Comparison of ENCODE assay signal across 12 cellular contexts in genomic region chr11:8838248-8838647, GRCh38.
DNase-seq lines count a peak whose midpoint lies in the region; FAIRE-seq lines count a peak whose summit lies in the region.
"Had no signal": no experiment of that assay in that cellular context is flagged by ENCODE, and none has a peak within 500 bp of the region (broad histone marks: within the 10 kb centered on the region; RNA-seq: fewer than 3 reads in every experiment).

No MANE protein-coding gene starts in this region.

- DNase-seq in EH (ENCODE audit: low read depth) (peak; percentile 97), SJCRH30 (no peak), fibroblast of peridontal ligament (ENCODE audit: extremely low read depth) (peak; percentile 98), trophoblast cell (no peak), DMS114 treated with DMSO at 0.1 percent for 48 hours (lab: John Stamatoyannopoulos, UW; ENCODE audit: unreplicated experiment) (no peak), GM19239 (ENCODE audit: insufficient read length, low spot score) (no peak), NCI-H146 treated with DMSO at 0.1 percent for 48 hours (lab: John Stamatoyannopoulos, UW; ENCODE audit: unreplicated experiment) (no peak), NCI-H187 treated with DMSO at 0.1 percent for 48 hours (lab: John Stamatoyannopoulos, UW) (no peak)
- DNase-seq: activated T-cell treated with anti-CD3 and anti-CD28 coated beads, Interleukin-2, amount 50 U/mL, for 24 hours; CD4-positive, CD25-positive, alpha-beta regulatory T cell; NCI-H446 treated with DMSO at 0.1 percent for 48 hours had no signal

- H2BK120ac ChIP-seq in trophoblast cell (ENCODE audit: insufficient read depth, low read length, poor library complexity): peak overlapping the region; percentile 0

- no CpG with 5 or more reads among the region's 7 CpGs for WGBS in trophoblast cell (ENCODE audit: extremely low coverage, insufficient coverage, insufficient read length)

- no peak overlapping the region for H3K4ac ChIP-seq in trophoblast cell (ENCODE audit: low read depth, low read length)

- H3K4me2 ChIP-seq in trophoblast cell (ENCODE audit: low read length): no peak overlapping the region

- peaks cover 8% of the 10 kb centered on the region for H3K79me1 ChIP-seq in trophoblast cell (ENCODE audit: low read length)

- no peaks in the 10 kb centered on the region for H3K79me2 ChIP-seq in trophoblast cell (ENCODE audit: control insufficient read depth, insufficient read depth, low read length, poor library complexity)

- FAIRE-seq in GM19239 (lab: Jason Lieb, UNC): no peak

- no peak overlapping the region for H4K8ac ChIP-seq in trophoblast cell (ENCODE audit: low read depth, low read length)

- H3K27ac ChIP-seq in SJCRH30: peak overlapping the region; percentile 99
- peak overlapping the region; percentile 29 for H3K27ac ChIP-seq in trophoblast cell (ENCODE audit: low read depth, low read length)

- H3K36me3 ChIP-seq in SJCRH30: no peaks in the 10 kb centered on the region
- H3K36me3 ChIP-seq in trophoblast cell (ENCODE audit: control insufficient read depth in 1 of 2, insufficient read depth in 2 of 2, low read length in 2 of 2): no peaks in the 10 kb centered on the region
- H3K36me3 ChIP-seq: HAP-1 had no signal

- H2AK5ac ChIP-seq in trophoblast cell (ENCODE audit: low read length): no peak overlapping the region

- H3K23ac ChIP-seq in trophoblast cell (ENCODE audit: low read length): no peak overlapping the region

- no peak overlapping the region for H2BK5ac ChIP-seq in trophoblast cell (ENCODE audit: low read depth, low read length, poor library complexity)

- no peak overlapping the region for H4K12ac ChIP-seq in trophoblast cell (ENCODE audit: low read depth, low read length)

- H3K27me3 ChIP-seq in SJCRH30 (no peaks in the 10 kb centered on the region), trophoblast cell (ENCODE audit: insufficient read depth, low read length) (no peaks in the 10 kb centered on the region)

- no peak overlapping the region for H3K18ac ChIP-seq in trophoblast cell (ENCODE audit: low read length)

- H2AFZ ChIP-seq in trophoblast cell (ENCODE audit: insufficient read depth, low read length, poor library complexity): no peak overlapping the region

- H3K9ac ChIP-seq in trophoblast cell (ENCODE audit: low read length): no peak overlapping the region

- H2BK12ac ChIP-seq in trophoblast cell (ENCODE audit: low read length): no peak overlapping the region

- H3K14ac ChIP-seq in trophoblast cell (ENCODE audit: low read length): no peak overlapping the region

- no peak overlapping the region for H3K4me3 ChIP-seq in SJCRH30
- no peak overlapping the region for H3K4me3 ChIP-seq in trophoblast cell (ENCODE audit: low read depth, low read length)
- H3K4me3 ChIP-seq: HAP-1 had no signal

- H3K9me3 ChIP-seq in SJCRH30 (replicated peaks) (no peaks in the 10 kb centered on the region), trophoblast cell (ENCODE audit: insufficient read depth, low read depth, low read length) (no peaks in the 10 kb centered on the region)
- H3K9me3 ChIP-seq: HAP-1 had no signal

- H3K4me1 ChIP-seq in SJCRH30 (peaks cover 53% of the 10 kb centered on the region), trophoblast cell (ENCODE audit: control insufficient read depth in 1 of 2, insufficient read depth in 2 of 2, low read length in 2 of 2) (peaks cover 22 to 35% of the 10 kb centered on the region in 2 experiments)

- no peak overlapping the region for H4K91ac ChIP-seq in trophoblast cell (ENCODE audit: low read depth, low read length)

Comparison
In these comparisons a context has a peak if more than half of its experiments do, and no peak if none do; other contexts are left out.
1. DNase-seq: peak in EH (single experiment) and fibroblast of peridontal ligament (single experiment); none in SJCRH30 (0 of 2), trophoblast cell (0 of 2), DMS114 treated with DMSO at 0.1 percent for 48 hours (single experiment), GM19239 (single experiment), NCI-H146 treated with DMSO at 0.1 percent for 48 hours (single experiment) and NCI-H187 treated with DMSO at 0.1 percent for 48 hours (single experiment).